14 cellular contexts compared by ENCODE assay signal in the genomic region with DNA sequence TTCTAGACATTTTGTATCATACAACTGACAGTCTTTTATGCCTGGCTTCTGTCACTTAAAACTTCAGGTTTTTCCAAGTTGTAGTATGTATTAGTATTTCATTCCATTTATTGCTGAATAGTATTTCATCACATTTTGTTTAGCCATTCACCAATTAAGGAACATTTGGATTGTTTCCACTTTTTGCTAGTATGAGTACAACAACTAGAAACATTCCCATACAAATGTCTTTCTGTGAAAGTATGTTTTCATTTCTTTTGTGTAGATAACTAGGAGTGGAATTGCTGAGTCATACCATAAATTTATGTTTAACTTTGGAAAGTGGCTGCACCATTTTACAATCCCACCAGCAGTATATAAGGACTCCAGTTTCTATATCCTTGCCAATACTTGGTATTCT.
A peak's percentile ranks its signal among the peaks of the same experiment; 100 is the strongest.
DNase-seq lines count a peak whose midpoint lies in the region; ATAC-seq and TF ChIP-seq lines count a peak whose summit lies in the region.
"Had no signal": no experiment of that assay in that cellular context is flagged by ENCODE, and none has a peak within 500 bp of the region (broad histone marks: within the 10 kb centered on the region; RNA-seq: fewer than 3 reads in every experiment).

No MANE protein-coding gene starts in this region.

- no peak for TF ChIP-seq CTCF in CD8-positive, alpha-beta T cell (IDR thresholded peaks at IDR 0.05)
- no peak for TF ChIP-seq CTCF in nephron progenitor cell (IDR thresholded peaks at IDR 0.05)
- no peak for TF ChIP-seq CTCF in WERI-Rb-1 (IDR thresholded peaks at IDR 0.05; ENCODE audit: low read depth, low read length)
- TF ChIP-seq CTCF in testis (IDR thresholded peaks at IDR 0.05), result no peak
- no peak for TF ChIP-seq CTCF in gastrocnemius medialis (IDR thresholded peaks at IDR 0.05 in 4 of 5, conservative IDR thresholded peaks at IDR 0.05 in 1 of 5)

- H3K4me1 Mint-ChIP-seq in CD8-positive, alpha-beta T cell (ENCODE audit: low read depth), result peaks cover 25% of the 10 kb centered on the region
- H3K4me1 Mint-ChIP-seq in nephron progenitor cell, result no peaks in the 10 kb centered on the region

- intact Hi-C loops in CD8-positive, alpha-beta T cell (cut with DNase I, micrococcal nuclease), result no loop called here
- intact Hi-C loops in testis (cut with DNase I; ENCODE audit: low total_unique reads) (no loop called here), gastrocnemius medialis (cut with DNase I; ENCODE audit: low total_unique reads) (no loop called here)

- H3K4me3 Mint-ChIP-seq in CD8-positive, alpha-beta T cell, result no peak overlapping the region
- H3K4me3 Mint-ChIP-seq in nephron progenitor cell, result no peak overlapping the region

- no peak for DNase-seq in CD8-positive, alpha-beta T cell
- DNase-seq in M059J (ENCODE audit: low read depth), result peak; percentile 45
- DNase-seq in dedifferentiated amniotic fluid mesenchymal stem cell (ENCODE audit: extremely low spot score), result peak; percentile 74
- no peak for DNase-seq in nephron progenitor cell
- DNase-seq in WERI-Rb-1, result no peak
- DNase-seq in NCI-H2107 (lab: John Stamatoyannopoulos, UW), result no peak
- DNase-seq in testis, result no peak
- DNase-seq in gastrocnemius medialis, result no peak
- DNase-seq: activated CD4-positive, alpha-beta T cell treated with anti-CD3 and anti-CD28 coated beads for 48 hours; activated naive CD4-positive, alpha-beta T cell treated with Interleukin-2 at 50 U/mL for 16 hours; effector memory CD4-positive, alpha-beta T cell; NCI-H1436 treated with DMSO at 0.1 percent for 48 hours; SW 1271; uterus had no signal

- no peak for ATAC-seq in CD8-positive, alpha-beta T cell
- ATAC-seq in gastrocnemius medialis, result no peak

- peaks cover 24% of the 10 kb centered on the region for H3K36me3 Mint-ChIP-seq in CD8-positive, alpha-beta T cell
- H3K36me3 Mint-ChIP-seq in nephron progenitor cell (ENCODE audit: low read depth), result peaks cover 12% of the 10 kb centered on the region

- POLR2A ChIA-PET in CD8-positive, alpha-beta T cell (lab: Charles Lee), result no interaction called here

- CTCF ChIA-PET in CD8-positive, alpha-beta T cell (lab: Charles Lee), result no interaction called here

- no peaks in the 10 kb centered on the region for H3K9me3 Mint-ChIP-seq in CD8-positive, alpha-beta T cell
- no peaks in the 10 kb centered on the region for H3K9me3 Mint-ChIP-seq in nephron progenitor cell

- H3K36me3 ChIP-seq in CD8-positive, alpha-beta T cell (ENCODE audit: insufficient read depth, low read length), result no peaks in the 10 kb centered on the region
- H3K36me3 ChIP-seq in WERI-Rb-1, result no peaks in the 10 kb centered on the region; the same call in none of the 2 replicates
- H3K36me3 ChIP-seq in testis (ENCODE audit: low read depth, missing control alignments), result no peaks in the 10 kb centered on the region
- peaks cover 0 to 2% of the 10 kb centered on the region in 2 donors for H3K36me3 ChIP-seq in gastrocnemius medialis
- H3K36me3 ChIP-seq: uterus had no signal

- H3K27ac Mint-ChIP-seq in CD8-positive, alpha-beta T cell, result peak overlapping the region; percentile 3
- peak overlapping the region; percentile 30 for H3K27ac Mint-ChIP-seq in nephron progenitor cell

- no peaks in the 10 kb centered on the region for H3K27me3 Mint-ChIP-seq in CD8-positive, alpha-beta T cell (ENCODE audit: low read depth)
- peaks cover 1% of the 10 kb centered on the region for H3K27me3 Mint-ChIP-seq in nephron progenitor cell (ENCODE audit: low read depth, poor library complexity)

- no peaks in the 10 kb centered on the region for H3K27me3 ChIP-seq in CD8-positive, alpha-beta T cell (ENCODE audit: insufficient read depth, low read length)
- H3K27me3 ChIP-seq in WERI-Rb-1 (ENCODE audit: insufficient read depth, low read depth, severe bottlenecking), result no peaks in the 10 kb centered on the region
- no peaks in the 10 kb centered on the region for H3K27me3 ChIP-seq in testis
- H3K27me3 ChIP-seq in gastrocnemius medialis, result no peaks in the 10 kb centered on the region
- H3K27me3 ChIP-seq: uterus had no signal

- no peak overlapping the region for H3K27ac ChIP-seq in CD8-positive, alpha-beta T cell (ENCODE audit: low read depth, low read length)
- H3K27ac ChIP-seq in WERI-Rb-1 (no peak overlapping the region), testis (no peak overlapping the region), gastrocnemius medialis (no peak overlapping the region)
- H3K27ac ChIP-seq: uterus had no signal

- in situ Hi-C loops in gastrocnemius medialis (cut with MboI; ENCODE audit: low sequenced_read_pairs in 4 of 4), result no loop called here

- no peaks in the 10 kb centered on the region for H3K9me3 ChIP-seq in CD8-positive, alpha-beta T cell (ENCODE audit: low read length)
- no peaks in the 10 kb centered on the region for H3K9me3 ChIP-seq in WERI-Rb-1 (ENCODE audit: severe bottlenecking)
- H3K9me3 ChIP-seq in testis, result no peaks in the 10 kb centered on the region
- no peaks in the 10 kb centered on the region for H3K9me3 ChIP-seq in gastrocnemius medialis
- H3K9me3 ChIP-seq: uterus had no signal

- TF ChIP-seq POLR2A in testis (IDR thresholded peaks at IDR 0.05) (no peak), gastrocnemius medialis (IDR thresholded peaks at IDR 0.05) (no peak)

- H3K4me3 ChIP-seq in CD8-positive, alpha-beta T cell (ENCODE audit: low read depth, low read length), result no peak overlapping the region
- no peak overlapping the region for H3K4me3 ChIP-seq in WERI-Rb-1 (ENCODE audit: low read depth, low read length)
- H3K4me3 ChIP-seq in testis, result no peak overlapping the region
- no peak overlapping the region for H3K4me3 ChIP-seq in gastrocnemius medialis
- H3K4me3 ChIP-seq: uterus had no signal

- peaks cover 11% of the 10 kb centered on the region for H3K4me1 ChIP-seq in CD8-positive, alpha-beta T cell (ENCODE audit: insufficient read depth, low read length)
- H3K4me1 ChIP-seq in testis, result no peaks in the 10 kb centered on the region
- peaks cover 0 to 5% of the 10 kb centered on the region in 2 donors for H3K4me1 ChIP-seq in gastrocnemius medialis
- H3K4me1 ChIP-seq: uterus had no signal

Comparison
In these comparisons a context has a peak if more than half of its experiments do, and no peak if none do; other contexts are left out.
1. DNase-seq: peak in M059J (single experiment) and dedifferentiated amniotic fluid mesenchymal stem cell (single experiment); none in CD8-positive, alpha-beta T cell (0 of 7), nephron progenitor cell (single experiment), WERI-Rb-1 (single experiment), NCI-H2107 (single experiment), testis (single experiment) and gastrocnemius medialis (0 of 2).